Comparison of ENCODE assay signal across 8 cellular contexts in the genomic region with DNA sequence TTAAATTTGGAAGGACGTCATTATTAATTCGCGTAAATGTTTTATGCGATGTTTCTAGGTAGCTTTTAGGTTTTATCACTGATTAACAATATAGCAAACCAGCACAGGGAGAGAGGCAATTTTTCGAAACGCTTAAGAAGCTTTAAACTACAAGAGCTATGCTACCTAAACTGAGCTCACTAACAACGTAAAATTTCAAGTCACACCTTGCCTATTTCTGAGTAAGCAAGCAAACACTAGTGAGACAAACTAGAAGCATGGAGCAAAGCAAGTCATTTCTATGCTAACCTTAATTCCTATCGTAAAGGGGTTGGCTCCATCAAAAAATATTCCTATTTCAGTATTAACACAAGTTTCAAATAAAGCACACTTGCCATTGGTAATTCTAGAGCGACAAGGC. TPM values are rescaled to one million over a fixed set of nuclear protein-coding genes. Genes with fewer than 3 reads are reported as not detected.
DNase-seq lines count a peak whose midpoint lies in the region; ATAC-seq and TF ChIP-seq lines count a peak whose summit lies in the region.

No MANE protein-coding gene starts in this region.

- BruUV-seq in Calu3 (replicated peaks; lab: Mats Ljungman, UMichigan), result TSS peak; percentile 56

- H3K27ac Mint-ChIP-seq in Calu3 (ENCODE audit: unreplicated experiment) (peak overlapping the region; percentile 25), endodermal cell (no peak overlapping the region), osteocyte (ENCODE audit: unreplicated experiment) (peak overlapping the region; percentile 74)

- H3K36me3 Mint-ChIP-seq in Calu3 (ENCODE audit: insufficient read depth, unreplicated experiment) (peaks cover 34% of the 10 kb centered on the region), endodermal cell (ENCODE audit: low read depth) (peaks cover 3% of the 10 kb centered on the region), osteocyte (ENCODE audit: unreplicated experiment) (no peaks in the 10 kb centered on the region)

- H3K4me3 ChIP-seq in endodermal cell (ENCODE audit: low read length), result peak overlapping the region; percentile 82

- H3K9me3 Mint-ChIP-seq in Calu3 (ENCODE audit: low read depth, unreplicated experiment) (no peaks in the 10 kb centered on the region), endodermal cell (no peaks in the 10 kb centered on the region), osteocyte (ENCODE audit: unreplicated experiment) (no peaks in the 10 kb centered on the region)

- intact Hi-C loops in Calu3 (cut with micrococcal nuclease; ENCODE audit: unreplicated experiment) (loop anchor here (2.0 kb wide), 1 partner anchor 14 kb away; no protein-coding TSS in a partner anchor), posterior vena cava (cut with DNase I) (no loop called here)

- H3K27ac ChIP-seq in endodermal cell (ENCODE audit: low read depth, low read length), result no peak overlapping the region

- no peak for DNase-seq in Calu3
- DNase-seq in NCI-H748 treated with DMSO at 0.1 percent for 48 hours (lab: John Stamatoyannopoulos, UW), result peak; percentile 21
- no peak for DNase-seq in endodermal cell
- DNase-seq in osteocyte (ENCODE audit: extremely low spot score, unreplicated experiment), result no peak
- no peak for DNase-seq in anterior cingulate cortex (lab: John Stamatoyannopoulos, UW)
- no peak for DNase-seq in posterior vena cava (ENCODE audit: low spot score)

- H3K4me1 Mint-ChIP-seq in Calu3 (ENCODE audit: low read depth, unreplicated experiment) (peaks cover 18% of the 10 kb centered on the region), endodermal cell (peaks cover 19% of the 10 kb centered on the region), osteocyte (ENCODE audit: unreplicated experiment) (peaks cover 34% of the 10 kb centered on the region)

- H3K27me3 ChIP-seq in endodermal cell (ENCODE audit: control insufficient read depth, insufficient read depth, low read length, poor library complexity, severe bottlenecking), result peaks cover 17% of the 10 kb centered on the region

- no peak for ATAC-seq in HG03159 (IDR thresholded peaks at IDR 0.05; ENCODE audit: unreplicated experiment)
- no peak for ATAC-seq in GM18517 (IDR thresholded peaks at IDR 0.05; ENCODE audit: unreplicated experiment)

- TF ChIP-seq CTCF in Calu3 (IDR thresholded peaks at IDR 0.05; ENCODE audit: unreplicated experiment), result no peak
- no peak for TF ChIP-seq CTCF in endodermal cell (conservative IDR thresholded peaks at IDR 0.05)
- no peak for TF ChIP-seq CTCF in osteocyte (IDR thresholded peaks at IDR 0.05)

- H3K27me3 Mint-ChIP-seq in Calu3 (ENCODE audit: unreplicated experiment), result no peaks in the 10 kb centered on the region
- peaks cover 22% of the 10 kb centered on the region for H3K27me3 Mint-ChIP-seq in endodermal cell (ENCODE audit: insufficient read depth)
- H3K27me3 Mint-ChIP-seq in osteocyte (ENCODE audit: unreplicated experiment), result no peaks in the 10 kb centered on the region

- H3K36me3 ChIP-seq in endodermal cell (ENCODE audit: control insufficient read depth, insufficient read depth, low read length), result no peaks in the 10 kb centered on the region

- no peaks in the 10 kb centered on the region for H3K4me1 ChIP-seq in endodermal cell (ENCODE audit: control insufficient read depth, insufficient read depth, low read length)

- H3K4me3 Mint-ChIP-seq in Calu3 (ENCODE audit: low read depth, unreplicated experiment) (peak overlapping the region; percentile 67), endodermal cell (peak overlapping the region; percentile 71), osteocyte (ENCODE audit: unreplicated experiment) (peak overlapping the region; percentile 79)

- peak overlapping the region; percentile 60 for H3K9ac ChIP-seq in endodermal cell (ENCODE audit: extremely low read depth, low read length, poor library complexity, severe bottlenecking)

- no peaks in the 10 kb centered on the region for H3K9me3 ChIP-seq in endodermal cell (ENCODE audit: control insufficient read depth, low read length)

- WGBS in endodermal cell (ENCODE audit: insufficient coverage in 1 of 2, insufficient read length in 1 of 2), 2 experiments, result 80 to 85% methylated on average over 9 of the region's 9 CpGs

- CTCF ChIA-PET in Calu3 (lab: Charles Lee), result no interaction called here

RNA-seq across cellular contexts. Expression of a gene that starts 1.2 kb away (rescaled TPM):
- 44.3 and 45.4 TPM in 2 replicates for total RNA-seq in Calu3 (2022)
- total RNA-seq in endodermal cell, result 10 to 100 TPM; 12.6 to 16.8 TPM
- polyA plus RNA-seq in endodermal cell (2013, experiment 1 of 2), result 7.1 TPM
- 6.7 TPM for polyA plus RNA-seq in endodermal cell (2013, experiment 2 of 2)
- total RNA-seq in osteocyte, result 31.7 and 32.1 TPM in 2 replicates
- 10 to 100 TPM; 57.7 to 77.0 TPM for total RNA-seq in posterior vena cava
